Comparison of ENCODE assay signal across 17 cellular contexts in the genomic region with DNA sequence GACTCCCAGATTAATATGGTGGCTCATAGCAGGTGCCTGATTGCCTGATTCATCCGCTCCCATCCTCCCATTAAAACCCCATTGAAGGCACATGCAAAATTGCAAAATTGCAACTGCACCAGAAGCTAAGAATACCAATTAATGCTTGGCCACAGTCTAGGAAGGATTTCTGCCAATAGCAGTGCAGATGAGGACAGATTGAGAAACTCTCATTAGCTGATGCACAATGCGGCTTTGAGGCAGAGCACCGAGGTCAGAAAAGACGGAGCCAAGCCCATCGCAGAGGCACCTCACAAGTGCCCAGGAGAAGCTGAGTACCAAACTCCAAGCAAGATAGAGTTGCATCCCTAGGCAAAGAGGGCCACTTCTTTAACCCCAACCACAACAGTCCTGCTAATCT.
DNase-seq lines count a peak whose midpoint lies in the region; ATAC-seq and TF ChIP-seq lines count a peak whose summit lies in the region.
"Had no signal": no experiment of that assay in that cellular context is flagged by ENCODE, and none has a peak within 500 bp of the region (broad histone marks: within the 10 kb centered on the region; RNA-seq: fewer than 3 reads in every experiment).

No MANE protein-coding gene starts in this region.

- H3K4me3 ChIP-seq in SU-DHL-6 (ENCODE audit: insufficient read depth, low read length, poor library complexity, severe bottlenecking) = no peak overlapping the region
- H3K4me3 ChIP-seq: vagina had no signal

- H3K27me3 Mint-ChIP-seq in activated naive CD4-positive, alpha-beta T cell treated with anti-CD3 and anti-CD28 coated beads, Interleukin-2, amount 10 ng/mL, durations not matched to agents 7 days and 5 days = no peaks in the 10 kb centered on the region
- no peaks in the 10 kb centered on the region for H3K27me3 Mint-ChIP-seq in stimulated activated naive CD8-positive, alpha-beta T cell treated with anti-CD3 and anti-CD28 coated beads, Interleukin-15, amount 100 ng/mL, for 72 hours

- peaks cover 14% of the 10 kb centered on the region for H3K36me3 Mint-ChIP-seq in activated naive CD4-positive, alpha-beta T cell treated with anti-CD3 and anti-CD28 coated beads, Interleukin-2, amount 10 ng/mL, durations not matched to agents 7 days and 5 days

- H3K27me3 ChIP-seq in SU-DHL-6 (ENCODE audit: low read length) = no peaks in the 10 kb centered on the region; the same call in 1 of the 2 replicates
- H3K27me3 ChIP-seq: vagina had no signal

- no peak for ATAC-seq in stimulated activated naive CD8-positive, alpha-beta T cell treated with anti-CD3 and anti-CD28 coated beads, Interleukin-15, amount 100 ng/mL, for 72 hours
- ATAC-seq: esophagus mucosa, HCT116 had no signal

- no peaks in the 10 kb centered on the region for H3K9me2 ChIP-seq in SU-DHL-6 (replicated peaks; ENCODE audit: insufficient read depth, low read length)

- H3K36me3 ChIP-seq in SU-DHL-6 (ENCODE audit: low read length) = no peaks in the 10 kb centered on the region
- H3K36me3 ChIP-seq: vagina had no signal

- no peaks in the 10 kb centered on the region for H4K20me1 ChIP-seq in SU-DHL-6 (ENCODE audit: low read depth, low read length)

- no peak for DNase-seq in activated naive CD4-positive, alpha-beta T cell treated with anti-CD3 and anti-CD28 coated beads, Interleukin-2, amount 10 ng/mL, durations not matched to agents 7 days and 5 days
- DNase-seq in activated naive CD4-positive, alpha-beta T cell treated with Interleukin-2 at 50 U/mL for 16 hours = no peak
- DNase-seq in globus pallidus (ENCODE audit: low spot score) (peak; percentile 63), NCI-H1048 (lab: John Stamatoyannopoulos, UW) (no peak), CD1c-positive myeloid dendritic cell (ENCODE audit: extremely low spot score) (no peak), 8988T (no peak)
- DNase-seq in stimulated activated naive CD8-positive, alpha-beta T cell treated with anti-CD3 and anti-CD28 coated beads, Interleukin-15, amount 100 ng/mL, for 72 hours = no peak
- DNase-seq: activated T-cell treated with anti-CD3 and anti-CD28 coated beads, Interleukin-2, amount 50 U/mL, for 48 hours; AML-193; NCI-H2029 treated with DMSO at 0.1 percent for 48 hours; NCI-H526 treated with DMSO at 0.1 percent for 48 hours; stimulated activated naive CD4-positive, alpha-beta T cell; T-helper 2 cell had no signal

- H3K9me3 Mint-ChIP-seq in activated naive CD4-positive, alpha-beta T cell treated with anti-CD3 and anti-CD28 coated beads, Interleukin-2, amount 10 ng/mL, durations not matched to agents 7 days and 5 days = peaks cover 3% of the 10 kb centered on the region
- H3K9me3 Mint-ChIP-seq in stimulated activated naive CD8-positive, alpha-beta T cell treated with anti-CD3 and anti-CD28 coated beads, Interleukin-15, amount 100 ng/mL, for 72 hours = no peaks in the 10 kb centered on the region

- peak overlapping the region; percentile 68 for H2AFZ ChIP-seq in SU-DHL-6 (ENCODE audit: low read depth, low read length, severe bottlenecking)

- H3K9ac ChIP-seq in SU-DHL-6 (ENCODE audit: low read length) = no peak overlapping the region

- no peak overlapping the region for H3K27ac ChIP-seq in SU-DHL-6 (ENCODE audit: low read depth, low read length)
- H3K27ac ChIP-seq: vagina had no signal

- no peak for TF ChIP-seq CTCF in SU-DHL-6 (IDR thresholded peaks at IDR 0.05; ENCODE audit: insufficient read depth, low read length, poor library complexity, severe bottlenecking)

- H3K4me3 Mint-ChIP-seq in activated naive CD4-positive, alpha-beta T cell treated with anti-CD3 and anti-CD28 coated beads, Interleukin-2, amount 10 ng/mL, durations not matched to agents 7 days and 5 days = no peak overlapping the region
- H3K4me3 Mint-ChIP-seq in stimulated activated naive CD8-positive, alpha-beta T cell treated with anti-CD3 and anti-CD28 coated beads, Interleukin-15, amount 100 ng/mL, for 72 hours = no peak overlapping the region

- CTCF ChIA-PET in activated naive CD4-positive, alpha-beta T cell treated with anti-CD3 and anti-CD28 coated beads, Interleukin-2, amount 10 ng/mL, durations not matched to agents 7 days and 5 days (lab: Charles Lee) = interaction anchor here (1.6 kb wide), 1 partner anchor 23 kb away, joined by 4 read pairs; no protein-coding TSS in a partner anchor

- no peaks in the 10 kb centered on the region for H3K9me3 ChIP-seq in SU-DHL-6 (ENCODE audit: insufficient read depth, low read length)
- H3K9me3 ChIP-seq: vagina had no signal

- peak overlapping the region; percentile 91 for H3K27ac Mint-ChIP-seq in activated naive CD4-positive, alpha-beta T cell treated with anti-CD3 and anti-CD28 coated beads, Interleukin-2, amount 10 ng/mL, durations not matched to agents 7 days and 5 days
- peak overlapping the region; percentile 47 to 72 for H3K27ac Mint-ChIP-seq in stimulated activated naive CD8-positive, alpha-beta T cell treated with anti-CD3 and anti-CD28 coated beads, Interleukin-15, amount 100 ng/mL, for 72 hours

- no peak overlapping the region for H3K4me2 ChIP-seq in SU-DHL-6 (ENCODE audit: low read depth, low read length, poor library complexity, severe bottlenecking)

- H3F3A ChIP-seq in SU-DHL-6 (ENCODE audit: insufficient read depth) = no peaks in the 10 kb centered on the region

- peaks cover 66% of the 10 kb centered on the region for H3K4me1 Mint-ChIP-seq in activated naive CD4-positive, alpha-beta T cell treated with anti-CD3 and anti-CD28 coated beads, Interleukin-2, amount 10 ng/mL, durations not matched to agents 7 days and 5 days
- H3K4me1 Mint-ChIP-seq in stimulated activated naive CD8-positive, alpha-beta T cell treated with anti-CD3 and anti-CD28 coated beads, Interleukin-15, amount 100 ng/mL, for 72 hours = peaks cover 50% of the 10 kb centered on the region

- no peaks in the 10 kb centered on the region for H3K79me2 ChIP-seq in SU-DHL-6 (ENCODE audit: insufficient read depth, low read length)
